ENCODE assay signal across 24 cellular contexts in genomic region chr1:220164517-220164916, GRCh38.
"Had no signal": no experiment of that assay in that cellular context is flagged by ENCODE, and none has a peak within 500 bp of the region (broad histone marks: within the 10 kb centered on the region; RNA-seq: fewer than 3 reads in every experiment).

No MANE protein-coding gene starts in this region.

- H3K36me3 ChIP-seq: ovary, uterus had no signal

- H3K4me3 Mint-ChIP-seq: immature natural killer cell; mesothelial cell of epicardium; natural killer cell; stimulated activated memory B cell treated with anti-CD40 and anti-IgM and Interleukin-4, amounts not matched to agents 10 μg/mL and 1 μg/mL and 100 μg/mL, for 72 hours; stimulated activated naive CD8-positive, alpha-beta T cell treated with anti-CD3 and anti-CD28 coated beads, Interleukin-15, amount 100 ng/mL, for 72 hours; type B pancreatic cell had no signal

- H3K9me3 Mint-ChIP-seq: immature natural killer cell; natural killer cell; stimulated activated memory B cell treated with anti-CD40 and anti-IgM and Interleukin-4, amounts not matched to agents 10 μg/mL and 1 μg/mL and 100 μg/mL, for 72 hours; stimulated activated naive CD8-positive, alpha-beta T cell treated with anti-CD3 and anti-CD28 coated beads, Interleukin-15, amount 100 ng/mL, for 72 hours; type B pancreatic cell had no signal

- H3K4me3 ChIP-seq: left ventricle myocardium inferior, lung, ovary, right atrium auricular region, right lobe of liver, smooth muscle cell, tibial nerve, uterus had no signal

- H3K4me2 ChIP-seq: smooth muscle cell had no signal

- H3K27me3 ChIP-seq: ovary, right atrium auricular region, right lobe of liver, tibial nerve, uterus had no signal

- H3K27me3 Mint-ChIP-seq: progenitor cell of endocrine pancreas; stimulated activated memory B cell treated with anti-CD40 and anti-IgM and Interleukin-4, amounts not matched to agents 10 μg/mL and 1 μg/mL and 100 μg/mL, for 72 hours; stimulated activated naive CD8-positive, alpha-beta T cell treated with anti-CD3 and anti-CD28 coated beads, Interleukin-15, amount 100 ng/mL, for 72 hours; type B pancreatic cell had no signal

- ATAC-seq: natural killer cell; right lobe of liver; stimulated activated memory B cell treated with anti-CD40 and anti-IgM and Interleukin-4, amounts not matched to agents 10 μg/mL and 1 μg/mL and 100 μg/mL, for 72 hours; stimulated activated naive CD8-positive, alpha-beta T cell treated with anti-CD3 and anti-CD28 coated beads, Interleukin-15, amount 100 ng/mL, for 72 hours had no signal

- H3K4me1 Mint-ChIP-seq: immature natural killer cell; mesothelial cell of epicardium; natural killer cell; stimulated activated memory B cell treated with anti-CD40 and anti-IgM and Interleukin-4, amounts not matched to agents 10 μg/mL and 1 μg/mL and 100 μg/mL, for 72 hours; stimulated activated naive CD8-positive, alpha-beta T cell treated with anti-CD3 and anti-CD28 coated beads, Interleukin-15, amount 100 ng/mL, for 72 hours had no signal

- H3K27ac Mint-ChIP-seq: immature natural killer cell; mesothelial cell of epicardium; natural killer cell; progenitor cell of endocrine pancreas; stimulated activated memory B cell treated with anti-CD40 and anti-IgM and Interleukin-4, amounts not matched to agents 10 μg/mL and 1 μg/mL and 100 μg/mL, for 72 hours; type B pancreatic cell had no signal

- H3K9me3 ChIP-seq: left ventricle myocardium inferior, ovary, right atrium auricular region, right lobe of liver, tibial nerve, uterus had no signal

- H3K4me1 ChIP-seq: left ventricle myocardium inferior, right atrium auricular region, right lobe of liver, tibial nerve, uterus had no signal

- DNase-seq: hypothalamus; immature natural killer cell; kidney; left ventricle myocardium inferior; mesendoderm; natural killer cell; ovary; right lobe of liver; stimulated activated CD4-positive, alpha-beta T cell treated with anti-CD3 and anti-CD28 coated beads, Interleukin-1b, Interleukin-23, amount 100 ng/mL, for 48 hours; stimulated activated CD4-positive, alpha-beta T cell treated with anti-CD3 and anti-CD28 coated beads, Interleukin-2, amount 100 ng/mL, for 48 hours; stimulated activated CD4-positive, alpha-beta T cell treated with anti-CD3 and anti-CD28 coated beads, Interleukin-4, amount 100 ng/mL, for 4 hours; stimulated activated CD8-positive, alpha-beta memory T cell treated with anti-CD3 and anti-CD28 coated beads, Interleukin-4, amount 100 ng/mL, for 48 hours; stimulated activated naive CD4-positive, alpha-beta T cell treated with Interleukin-2 at 50 U/mL for 16 hours; stimulated activated naive CD8-positive, alpha-beta T cell treated with anti-CD3 and anti-CD28 coated beads, Interleukin-15, amount 100 ng/mL, for 72 hours; substantia nigra; uterus had no signal

- H3K27ac ChIP-seq: left ventricle myocardium inferior, ovary, right atrium auricular region, right lobe of liver, tibial nerve, uterus had no signal
